ENCODE assay signal across 1 cellular context in the genomic region with DNA sequence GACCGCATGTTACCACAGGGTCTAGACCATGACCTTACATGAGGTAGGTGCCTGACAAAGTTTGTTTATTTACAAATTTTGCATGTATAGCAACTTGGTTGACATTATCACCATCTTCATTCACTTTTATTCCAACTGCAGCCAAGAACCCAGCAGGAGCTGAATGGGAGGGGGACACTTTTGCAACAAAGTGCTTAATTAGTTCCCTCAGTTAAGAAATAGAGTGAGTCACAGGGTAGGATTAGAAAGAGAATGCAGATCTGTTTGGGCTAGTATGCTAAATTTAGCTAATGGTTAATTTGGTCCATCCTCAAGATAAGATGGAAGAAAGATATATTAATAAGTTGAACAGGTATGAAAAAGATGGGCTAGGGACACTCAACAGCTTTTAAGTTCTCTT.
TF ChIP-seq lines count a peak whose summit lies in the region.

No MANE protein-coding gene starts in this region.

TF ChIP-seq in GM23338, 12 proteins besides CTCF, POLR2A, EP300 and RAD21 (continued from another document):
- TF ChIP-seq ZNF331 (CRISPR knock-in tag; IDR thresholded peaks at IDR 0.05; ENCODE audit: low read depth) (no peak), STAT1 (IDR thresholded peaks at IDR 0.05; ENCODE audit: unreplicated experiment) (no peak), ZNF114 (CRISPR knock-in tag; IDR thresholded peaks at IDR 0.05) (no peak), JUNB (IDR thresholded peaks at IDR 0.05; ENCODE audit: unreplicated experiment) (no peak), EZH2 (IDR thresholded peaks at IDR 0.05; ENCODE audit: low read depth, unreplicated experiment) (no peak), NANOG (IDR thresholded peaks at IDR 0.05; ENCODE audit: borderline replicate concordance) (no peak), POLR2AphosphoS5 (IDR thresholded peaks at IDR 0.05; ENCODE audit: low read depth) (no peak), EZH2phosphoT487 (IDR thresholded peaks at IDR 0.05; ENCODE audit: unreplicated experiment) (no peak)
- TF ChIP-seq, protein P1, sequence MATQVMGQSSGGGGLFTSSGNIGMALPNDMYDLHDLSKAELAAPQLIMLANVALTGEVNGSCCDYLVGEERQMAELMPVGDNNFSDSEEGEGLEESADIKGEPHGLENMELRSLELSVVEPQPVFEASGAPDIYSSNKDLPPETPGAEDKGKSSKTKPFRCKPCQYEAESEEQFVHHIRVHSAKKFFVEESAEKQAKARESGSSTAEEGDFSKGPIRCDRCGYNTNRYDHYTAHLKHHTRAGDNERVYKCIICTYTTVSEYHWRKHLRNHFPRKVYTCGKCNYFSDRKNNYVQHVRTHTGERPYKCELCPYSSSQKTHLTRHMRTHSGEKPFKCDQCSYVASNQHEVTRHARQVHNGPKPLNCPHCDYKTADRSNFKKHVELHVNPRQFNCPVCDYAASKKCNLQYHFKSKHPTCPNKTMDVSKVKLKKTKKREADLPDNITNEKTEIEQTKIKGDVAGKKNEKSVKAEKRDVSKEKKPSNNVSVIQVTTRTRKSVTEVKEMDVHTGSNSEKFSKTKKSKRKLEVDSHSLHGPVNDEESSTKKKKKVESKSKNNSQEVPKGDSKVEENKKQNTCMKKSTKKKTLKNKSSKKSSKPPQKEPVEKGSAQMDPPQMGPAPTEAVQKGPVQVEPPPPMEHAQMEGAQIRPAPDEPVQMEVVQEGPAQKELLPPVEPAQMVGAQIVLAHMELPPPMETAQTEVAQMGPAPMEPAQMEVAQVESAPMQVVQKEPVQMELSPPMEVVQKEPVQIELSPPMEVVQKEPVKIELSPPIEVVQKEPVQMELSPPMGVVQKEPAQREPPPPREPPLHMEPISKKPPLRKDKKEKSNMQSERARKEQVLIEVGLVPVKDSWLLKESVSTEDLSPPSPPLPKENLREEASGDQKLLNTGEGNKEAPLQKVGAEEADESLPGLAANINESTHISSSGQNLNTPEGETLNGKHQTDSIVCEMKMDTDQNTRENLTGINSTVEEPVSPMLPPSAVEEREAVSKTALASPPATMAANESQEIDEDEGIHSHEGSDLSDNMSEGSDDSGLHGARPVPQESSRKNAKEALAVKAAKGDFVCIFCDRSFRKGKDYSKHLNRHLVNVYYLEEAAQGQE (IDR thresholded peaks at IDR 0.05; ENCODE audit: unreplicated experiment) = no peak
TF ChIP-seq in GM23338: peak in this region for 0.
